ENCODE assay signal across 10 cellular contexts in genomic region chr4:102616661-102617060, GRCh38.
DNase-seq lines count a peak whose midpoint lies in the region; ATAC-seq, FAIRE-seq and TF ChIP-seq lines count a peak whose summit lies in the region.
"Had no signal": no experiment of that assay in that cellular context is flagged by ENCODE, and none has a peak within 500 bp of the region (broad histone marks: within the 10 kb centered on the region; RNA-seq: fewer than 3 reads in every experiment).

No MANE protein-coding gene starts in this region.

- H3K79me2 ChIP-seq in KMS-11 (ENCODE audit: insufficient read depth, low read depth) = no peaks in the 10 kb centered on the region
- H3K79me2 ChIP-seq in HepG2 (ENCODE audit: insufficient read depth, low read length) = no peaks in the 10 kb centered on the region

- H3K27ac Mint-ChIP-seq in activated B cell treated with CpG ODN at 0.5 μM for 24 hours = peak overlapping the region; percentile 35
- H3K27ac Mint-ChIP-seq: nephron progenitor cell had no signal

- H3K27me3 ChIP-seq in KMS-11 (ENCODE audit: insufficient read depth, low read depth) (no peaks in the 10 kb centered on the region), HepG2 (ENCODE audit: control insufficient read depth in 1 of 2, insufficient read depth in 2 of 2, low read length in 2 of 2) (no peaks in the 10 kb centered on the region)

- CTCF ChIA-PET in activated B cell treated with CpG ODN at 0.5 μM for 24 hours (lab: Charles Lee) (no interaction called here), HepG2 (lab: Yijun Ruan, JAX; ENCODE audit: low intra/inter-chr PET ratio, low total read pairs) (no interaction called here)

- H3K9ac ChIP-seq in KMS-11 = no peak overlapping the region
- H3K9ac ChIP-seq in HepG2 (ENCODE audit: insufficient read depth, low read depth, low read length) = no peak overlapping the region

- H3K9me3 ChIP-seq in HepG2 (ENCODE audit: low read length) = no peaks in the 10 kb centered on the region

- H3K36me3 ChIP-seq in KMS-11 (ENCODE audit: insufficient read depth) (peaks cover 4% of the 10 kb centered on the region; the same call in 1 of the 2 replicates), HepG2 (replicated peaks in 1 of 2; ENCODE audit: control insufficient read depth in 1 of 2, insufficient read depth in 2 of 2, low read length in 2 of 2) (peaks cover 12 to 43% of the 10 kb centered on the region in 2 experiments)

- TF ChIP-seq EP300 in HepG2 (IDR thresholded peaks at IDR 0.05; ENCODE audit: low read depth in 2 of 2, low read length in 2 of 2) (no peak), HepG2 (CRISPR knock-in tag; IDR thresholded peaks at IDR 0.05; ENCODE audit: borderline replicate concordance) (no peak)

- no peak for TF ChIP-seq RAD21 in HepG2 (CRISPR knock-in tag; IDR thresholded peaks at IDR 0.05)

- H3K36me3 Mint-ChIP-seq in activated B cell treated with CpG ODN at 0.5 μM for 24 hours (ENCODE audit: low read depth) = peaks cover 63% of the 10 kb centered on the region

- intact Hi-C loops in activated B cell treated with CpG ODN at 0.5 μM for 24 hours (cut with micrococcal nuclease) (no loop called here), HepG2 (cut with micrococcal nuclease; ENCODE audit: unreplicated experiment) (no loop called here)

- no peak for ATAC-seq in activated B cell treated with CpG ODN at 0.5 μM for 24 hours (ENCODE audit: low read depth)
- ATAC-seq in HepG2 = no peak

- in situ Hi-C loops in HepG2 (cut with HindIII; ENCODE audit: extremely low pct_ligation_motif_present, low pct_unique_long_range_greater_than_20kb) = loop anchor here (10.0 kb wide), 1 partner anchor 172 kb away; no protein-coding TSS in a partner anchor

- peak overlapping the region; percentile 29; the same call in 1 of the 2 replicates for H3K27ac ChIP-seq in KMS-11
- H3K27ac ChIP-seq in HepG2 (ENCODE audit: extremely low read length, insufficient read depth, low read length) = no peak overlapping the region

- no peak overlapping the region for H3K4me3 Mint-ChIP-seq in activated B cell treated with CpG ODN at 0.5 μM for 24 hours
- H3K4me3 Mint-ChIP-seq: nephron progenitor cell had no signal

- H3K4me1 ChIP-seq in KMS-11 (ENCODE audit: low read depth, poor library complexity, severe bottlenecking) (peaks cover 60% of the 10 kb centered on the region), HepG2 (ENCODE audit: insufficient read depth, low read length) (peaks cover 23% of the 10 kb centered on the region)

- H3K4me2 ChIP-seq in KMS-11 (no peak overlapping the region), HepG2 (ENCODE audit: low read depth, low read length) (no peak overlapping the region)

- no peak for TF ChIP-seq POLR2A in HepG2 (IDR thresholded peaks at IDR 0.05; ENCODE audit: insufficient read depth in 1 of 2, low read depth in 2 of 2, low read length in 2 of 2)

- H3K9me3 Mint-ChIP-seq in activated B cell treated with CpG ODN at 0.5 μM for 24 hours = peaks cover 4% of the 10 kb centered on the region
- H3K9me3 Mint-ChIP-seq: nephron progenitor cell had no signal

- 100% methylated on average over 8 of the region's 8 CpGs for WGBS in HepG2 (ENCODE audit: low lambda C conversion rate)

- peaks cover 43% of the 10 kb centered on the region for H3K4me1 Mint-ChIP-seq in activated B cell treated with CpG ODN at 0.5 μM for 24 hours

- DNase-seq in NCI-H2171 treated with DMSO at 0.1 percent for 48 hours (lab: John Stamatoyannopoulos, UW) (peak; percentile 32), NCI-H2171 (lab: John Stamatoyannopoulos, UW) (no peak), activated B cell treated with CpG ODN at 0.5 μM for 24 hours (no peak), iPS-NIHi7 (ENCODE audit: extremely low spot score) (peak; percentile 38), nucleus accumbens (lab: John Stamatoyannopoulos, UW) (no peak), NCI-H2196 (lab: John Stamatoyannopoulos, UW; ENCODE audit: unreplicated experiment) (no peak), HepG2 (ENCODE audit: low spot score) (no peak)
- DNase-seq: DMS79 treated with DMSO at 0.1 percent for 48 hours, nephron progenitor cell had no signal

- H3K27me3 Mint-ChIP-seq in activated B cell treated with CpG ODN at 0.5 μM for 24 hours = no peaks in the 10 kb centered on the region

- no peak overlapping the region for H2AFZ ChIP-seq in KMS-11 (ENCODE audit: low read depth)
- no peak overlapping the region for H2AFZ ChIP-seq in HepG2 (ENCODE audit: low read length)

- H3K4me3 ChIP-seq in KMS-11 (IDR thresholded peaks at IDR 0.05; ENCODE audit: insufficient read depth, low read depth, low read length) (no peak overlapping the region), HepG2 (replicated peaks in 1 of 3; ENCODE audit: insufficient read depth in 1 of 3, low read depth in 2 of 3, low read length in 3 of 3) (no peak overlapping the region)

- BruUV-seq in HepG2 (replicated peaks; lab: Mats Ljungman, UMichigan) = no TSS peak

- FAIRE-seq in HepG2 (lab: Jason Lieb, UNC) = no peak

- no peak for TF ChIP-seq CTCF in KMS-11 (conservative IDR thresholded peaks at IDR 0.05; ENCODE audit: low read depth, low read length)
- TF ChIP-seq CTCF in activated B cell treated with CpG ODN at 0.5 μM for 24 hours (IDR thresholded peaks at IDR 0.05) = no peak
- no peak for TF ChIP-seq CTCF in HepG2 (CRISPR knock-in tag; IDR thresholded peaks at IDR 0.05)

- POLR2A ChIA-PET in activated B cell treated with CpG ODN at 0.5 μM for 24 hours (lab: Charles Lee) (interaction anchor here (0.9 kb wide), 1 partner anchor 163 kb away, joined by 3 read pairs; no protein-coding TSS in a partner anchor), HepG2 (lab: Yijun Ruan, JAX) (no interaction called here)

- no peaks in the 10 kb centered on the region for H4K20me1 ChIP-seq in KMS-11 (ENCODE audit: insufficient read depth)
- no peaks in the 10 kb centered on the region for H4K20me1 ChIP-seq in HepG2 (ENCODE audit: insufficient read depth, low read length)

TF ChIP-seq in HepG2, 621 proteins besides CTCF, POLR2A, EP300 and RAD21 (continues in another document):
- no peak for TF ChIP-seq ZZZ3 (CRISPR knock-in tag; IDR thresholded peaks at IDR 0.05; ENCODE audit: borderline replicate concordance)
- TF ChIP-seq NR1H2 (CRISPR knock-in tag; IDR thresholded peaks at IDR 0.05; ENCODE audit: borderline replicate concordance, low read depth) = no peak
- TF ChIP-seq ZNF343 (CRISPR knock-in tag; IDR thresholded peaks at IDR 0.05) = no peak
- no peak for TF ChIP-seq SIX4 (CRISPR knock-in tag; IDR thresholded peaks at IDR 0.05)
- no peak for TF ChIP-seq ZGPAT (CRISPR knock-in tag; IDR thresholded peaks at IDR 0.05)
- no peak for TF ChIP-seq ZBTB14 (CRISPR knock-in tag; IDR thresholded peaks at IDR 0.05)
- TF ChIP-seq REPIN1 (CRISPR knock-in tag; IDR thresholded peaks at IDR 0.05; ENCODE audit: borderline replicate concordance, low read depth) = no peak
- TF ChIP-seq MAFK (conservative IDR thresholded peaks at IDR 0.05 in 1 of 2, IDR thresholded peaks at IDR 0.05 in 1 of 2; ENCODE audit: low read length in 2 of 2) = no peak
- no peak for TF ChIP-seq SMC3 (IDR thresholded peaks at IDR 0.05; ENCODE audit: low read length)
- TF ChIP-seq SAP130 (CRISPR knock-in tag; IDR thresholded peaks at IDR 0.05; ENCODE audit: low read depth) = no peak
- TF ChIP-seq MTF2 (CRISPR knock-in tag; IDR thresholded peaks at IDR 0.05; ENCODE audit: borderline replicate concordance) = no peak
- TF ChIP-seq CEBPB (IDR thresholded peaks at IDR 0.05; ENCODE audit: borderline replicate concordance, low read depth, low read length) = no peak
- TF ChIP-seq BCLAF1 (IDR thresholded peaks at IDR 0.05) = no peak
- TF ChIP-seq NBN (conservative IDR thresholded peaks at IDR 0.05) = no peak

Comparison
In these comparisons a context has a peak if more than half of its experiments do, and no peak if none do; other contexts are left out.
1. DNase-seq: peak in NCI-H2171 treated with DMSO at 0.1 percent for 48 hours (single experiment) and iPS-NIHi7 (single experiment); none in NCI-H2171 (single experiment), activated B cell treated with CpG ODN at 0.5 μM for 24 hours (single experiment), nucleus accumbens (0 of 56), NCI-H2196 (single experiment) and HepG2 (single experiment).